ENCODE assay signal across 16 cellular contexts in the genomic region with DNA sequence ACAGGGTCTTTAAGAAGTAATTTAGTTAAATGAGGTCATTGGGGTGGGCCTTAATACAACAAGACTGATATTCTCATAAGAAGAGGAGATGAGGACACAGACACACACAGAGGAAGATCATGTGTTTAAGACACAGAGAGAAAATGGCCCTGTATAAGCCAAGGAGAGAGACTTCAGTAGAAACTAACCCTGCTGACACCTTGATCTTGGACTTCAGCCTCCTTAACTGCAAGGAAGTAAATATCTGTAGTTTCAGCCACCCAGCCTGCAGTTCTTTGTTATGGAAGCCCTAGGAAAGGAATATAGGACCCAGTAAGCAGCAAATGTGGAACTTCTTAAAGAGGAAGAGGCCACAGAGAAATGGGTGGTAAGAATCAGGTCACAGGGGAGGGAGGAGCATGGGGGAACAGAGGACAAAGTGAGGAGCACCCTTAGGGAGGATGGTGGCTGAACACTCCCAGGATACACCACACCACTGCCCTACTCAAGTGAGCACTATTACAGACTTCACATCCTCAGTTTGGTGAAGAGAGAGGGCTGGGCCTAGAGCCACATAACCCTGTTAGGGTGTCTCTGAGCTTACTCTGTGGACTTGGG. TPM values are rescaled to one million over a fixed set of nuclear protein-coding genes. Genes with fewer than 3 reads are reported as not detected.
DNase-seq lines count a peak whose midpoint lies in the region; FAIRE-seq and TF ChIP-seq lines count a peak whose summit lies in the region.
"Had no signal": no experiment of that assay in that cellular context is flagged by ENCODE, and none has a peak within 500 bp of the region (broad histone marks: within the 10 kb centered on the region; RNA-seq: fewer than 3 reads in every experiment).

No MANE protein-coding gene starts in this region.

- H3K36me3 ChIP-seq in esophagus muscularis mucosa (no peaks in the 10 kb centered on the region), SJCRH30 (no peaks in the 10 kb centered on the region), small intestine (ENCODE audit: control insufficient read depth in 2 of 2, insufficient read depth in 2 of 2, low read length in 2 of 2) (no peaks in the 10 kb centered on the region)

- H3K9me3 ChIP-seq in esophagus muscularis mucosa (peaks cover 0 to 14% (median 5%) of the 10 kb centered on the region in 4 donors), SJCRH30 (replicated peaks) (no peaks in the 10 kb centered on the region), small intestine (ENCODE audit: control insufficient read depth, low read depth) (no peaks in the 10 kb centered on the region)
- H3K9me3 ChIP-seq: A549 had no signal

- DNase-seq in activated CD4-positive, alpha-beta T cell treated with anti-CD3 and anti-CD28 coated beads, Interleukin-2, amount 10 ng/mL, durations not matched to agents 24 days and 14 days: peak; percentile 55
- DNase-seq in activated CD4-positive, alpha-beta T cell treated with anti-CD3 and anti-CD28 coated beads for 48 hours: no peak
- DNase-seq in NOMO-1 treated with DMSO at 0.1 percent for 48 hours (lab: John Stamatoyannopoulos, UW; ENCODE audit: unreplicated experiment) (peak; percentile 71), esophagus muscularis mucosa (ENCODE audit: extremely low spot score) (peak; percentile 80), pons (ENCODE audit: low spot score) (peak; percentile 25), SJCRH30 (no peak), NCI-H2081 treated with DMSO at 0.1 percent for 48 hours (lab: John Stamatoyannopoulos, UW) (no peak), small intestine (no peak)
- DNase-seq: activated CD4-positive, alpha-beta T cell treated with anti-CD3 and anti-CD28 coated beads, Interleukin-2, amount 50 U/mL, for 1 hour; DMS153; Karpas-422; mammary epithelial cell; NCI-H2029 treated with DMSO at 0.1 percent for 48 hours had no signal

- no peak overlapping the region for H3K27ac ChIP-seq in esophagus muscularis mucosa (replicated peaks in 1 of 4)
- no peak overlapping the region for H3K27ac ChIP-seq in SJCRH30
- no peak overlapping the region for H3K27ac ChIP-seq in small intestine (ENCODE audit: low read depth in 1 of 2, low read length in 1 of 2)
- H3K27ac ChIP-seq: A549 had no signal

- TF ChIP-seq CTCF in esophagus muscularis mucosa (IDR thresholded peaks at IDR 0.05): no peak

- TF ChIP-seq POLR2A in esophagus muscularis mucosa (IDR thresholded peaks at IDR 0.05; ENCODE audit: low read depth): no peak

- H3K4me3 Mint-ChIP-seq in activated CD4-positive, alpha-beta T cell treated with anti-CD3 and anti-CD28 coated beads, Interleukin-2, amount 10 ng/mL, durations not matched to agents 24 days and 14 days: peak overlapping the region; percentile 35
- H3K4me3 Mint-ChIP-seq: type B pancreatic cell had no signal

- H3K9me3 Mint-ChIP-seq in activated CD4-positive, alpha-beta T cell treated with anti-CD3 and anti-CD28 coated beads, Interleukin-2, amount 10 ng/mL, durations not matched to agents 24 days and 14 days: peaks cover 18% of the 10 kb centered on the region

- intact Hi-C loops in activated CD4-positive, alpha-beta T cell treated with anti-CD3 and anti-CD28 coated beads, Interleukin-2, amount 10 ng/mL, durations not matched to agents 24 days and 14 days (cut with micrococcal nuclease): no loop called here
- intact Hi-C loops in esophagus muscularis mucosa (cut with DNase I): no loop called here

- peaks cover 41% of the 10 kb centered on the region for H3K36me3 Mint-ChIP-seq in activated CD4-positive, alpha-beta T cell treated with anti-CD3 and anti-CD28 coated beads, Interleukin-2, amount 10 ng/mL, durations not matched to agents 24 days and 14 days (ENCODE audit: low read depth)
- H3K36me3 Mint-ChIP-seq: type B pancreatic cell had no signal

- no peaks in the 10 kb centered on the region for H3K27me3 Mint-ChIP-seq in activated CD4-positive, alpha-beta T cell treated with anti-CD3 and anti-CD28 coated beads, Interleukin-2, amount 10 ng/mL, durations not matched to agents 24 days and 14 days

- H3K4me1 ChIP-seq in esophagus muscularis mucosa (no peaks in the 10 kb centered on the region), SJCRH30 (no peaks in the 10 kb centered on the region), small intestine (ENCODE audit: control insufficient read depth in 2 of 2, insufficient read depth in 1 of 2, low read depth in 1 of 2, low read length in 1 of 2) (no peaks in the 10 kb centered on the region)
- H3K4me1 ChIP-seq: A549 had no signal

- H3K4me1 Mint-ChIP-seq in activated CD4-positive, alpha-beta T cell treated with anti-CD3 and anti-CD28 coated beads, Interleukin-2, amount 10 ng/mL, durations not matched to agents 24 days and 14 days: peaks cover 58% of the 10 kb centered on the region

- H3K4me3 ChIP-seq in esophagus muscularis mucosa: no peak overlapping the region
- H3K4me3 ChIP-seq in SJCRH30: no peak overlapping the region
- no peak overlapping the region for H3K4me3 ChIP-seq in small intestine (ENCODE audit: low read depth in 1 of 2, low read length in 2 of 2)
- H3K4me3 ChIP-seq: A549 had no signal

- no peak for TF ChIP-seq EP300 in esophagus muscularis mucosa (IDR thresholded peaks at IDR 0.05)

- no peak for FAIRE-seq in small intestine (lab: Jason Lieb, UNC)

- H3K27ac Mint-ChIP-seq in activated CD4-positive, alpha-beta T cell treated with anti-CD3 and anti-CD28 coated beads, Interleukin-2, amount 10 ng/mL, durations not matched to agents 24 days and 14 days: peak overlapping the region; percentile 5
- H3K27ac Mint-ChIP-seq: type B pancreatic cell had no signal

- no peaks in the 10 kb centered on the region for H3K27me3 ChIP-seq in esophagus muscularis mucosa
- no peaks in the 10 kb centered on the region for H3K27me3 ChIP-seq in SJCRH30
- no peaks in the 10 kb centered on the region for H3K27me3 ChIP-seq in small intestine (ENCODE audit: control insufficient read depth in 2 of 2, insufficient read depth in 2 of 2, low read length in 2 of 2)

RNA-seq across cellular contexts. Expression of a gene that starts 0.8 kb away (rescaled TPM):
- total RNA-seq in activated CD4-positive, alpha-beta T cell treated with anti-CD3 and anti-CD28 coated beads, Interleukin-2, amount 10 ng/mL, durations not matched to agents 24 days and 14 days: 0.82 and 2.8 TPM in 2 replicates
- total RNA-seq in esophagus muscularis mucosa: 1 to 10 TPM in 3 of 4 donors, under 1 TPM in 1; under 0.01 to 4.0 (median 3.1) TPM
- total RNA-seq in SJCRH30 (2014; rRNA removed; shearing (Covaris generic)): not detected in 2 replicates
- under 1 TPM in 2 of 3 donors, not detected in 1; 0.22 to 0.54 TPM for polyA plus RNA-seq in small intestine

RNA-seq across cellular contexts. Expression of a gene that starts 38.5 kb away (rescaled TPM):
- total RNA-seq in activated CD4-positive, alpha-beta T cell treated with anti-CD3 and anti-CD28 coated beads, Interleukin-2, amount 10 ng/mL, durations not matched to agents 24 days and 14 days: 33.8 and 34.3 TPM in 2 replicates
- not detected for total RNA-seq in esophagus muscularis mucosa
- total RNA-seq in SJCRH30 (2014; rRNA removed; shearing (Covaris generic)): not detected in 2 replicates
- polyA plus RNA-seq in small intestine: 1 to 10 TPM in 1 of 3 donors, under 1 TPM in 2; 0.89 to 2.2 (median 0.98) TPM
- total RNA-seq: mammary epithelial cell, osteocyte had no signal
- polyA plus RNA-seq: A549 had no signal

Comparison
In these comparisons a context has a peak if more than half of its experiments do, and no peak if none do; other contexts are left out.
1. DNase-seq: peak in activated CD4-positive, alpha-beta T cell treated with anti-CD3 and anti-CD28 coated beads, Interleukin-2, amount 10 ng/mL, durations not matched to agents 24 days and 14 days (single experiment), NOMO-1 treated with DMSO at 0.1 percent for 48 hours (single experiment), esophagus muscularis mucosa (single experiment) and pons (single experiment); none in activated CD4-positive, alpha-beta T cell treated with anti-CD3 and anti-CD28 coated beads for 48 hours (single experiment), SJCRH30 (0 of 2), NCI-H2081 treated with DMSO at 0.1 percent for 48 hours (single experiment) and small intestine (single experiment).
2. RNA of a gene that starts 38.5 kb away (total RNA-seq): 33.8 to 34.3 TPM in activated CD4-positive, alpha-beta T cell treated with anti-CD3 and anti-CD28 coated beads, Interleukin-2, amount 10 ng/mL, durations not matched to agents 24 days and 14 days; not detected in esophagus muscularis mucosa and not detected in SJCRH30; every median in the first group is over 10 times any median in the second.